ENCODE assay signal across 2 cellular contexts in genomic region chr6:117495873-117496272, GRCh38.
TF ChIP-seq lines count a peak whose summit lies in the region.

No MANE protein-coding gene starts in this region.

TF ChIP-seq in IMR-90, 13 proteins besides CTCF, POLR2A, EP300 and RAD21:
- TF ChIP-seq MAFK (IDR thresholded peaks at IDR 0.05; ENCODE audit: low read depth, low read length) (peak; percentile 63), CEBPB (IDR thresholded peaks at IDR 0.05; ENCODE audit: low read depth, low read length) (no peak), CHD1 (IDR thresholded peaks at IDR 0.05; ENCODE audit: low read depth, low read length) (no peak), ELK1 (IDR thresholded peaks at IDR 0.05; ENCODE audit: borderline replicate concordance, low read depth, low read length) (no peak), MXI1 (IDR thresholded peaks at IDR 0.05; ENCODE audit: borderline replicate concordance, low read depth, low read length) (no peak), RCOR1 (IDR thresholded peaks at IDR 0.05; ENCODE audit: insufficient replicate concordance, low read length) (no peak), NFE2L2 (IDR thresholded peaks at IDR 0.05; ENCODE audit: low read depth, low read length) (no peak), FOS (IDR thresholded peaks at IDR 0.05; ENCODE audit: low read depth, low read length) (no peak), RFX5 (IDR thresholded peaks at IDR 0.05; ENCODE audit: low read depth, low read length) (no peak)

TF ChIP-seq in GM12891, 5 proteins besides CTCF, POLR2A, EP300 and RAD21:
- TF ChIP-seq PAX5 (IDR thresholded peaks at IDR 0.05; ENCODE audit: insufficient read depth, low read length, severe bottlenecking) (no peak), POU2F2 (IDR thresholded peaks at IDR 0.05; ENCODE audit: low read depth, low read length) (no peak), POLR2AphosphoS5 (IDR thresholded peaks at IDR 0.05; ENCODE audit: low read depth, low read length) (no peak), TAF1 (IDR thresholded peaks at IDR 0.05; ENCODE audit: low read depth, low read length) (no peak), SPI1 (IDR thresholded peaks at IDR 0.05; ENCODE audit: low read depth, low read length) (no peak)
